Comparison of ENCODE assay signal across 16 cellular contexts in genomic region chr6:157599191-157599590, GRCh38.
DNase-seq lines count a peak whose midpoint lies in the region; ATAC-seq, FAIRE-seq and TF ChIP-seq lines count a peak whose summit lies in the region.
"Had no signal": no experiment of that assay in that cellular context is flagged by ENCODE, and none has a peak within 500 bp of the region (broad histone marks: within the 10 kb centered on the region; RNA-seq: fewer than 3 reads in every experiment).

No MANE protein-coding gene starts in this region.

- peak overlapping the region; percentile 33 for H3K4me2 ChIP-seq in DOHH2 (ENCODE audit: low read length)
- H3K4me2 ChIP-seq: PC-9 had no signal

- TF ChIP-seq POLR2A in GM12891 (IDR thresholded peaks at IDR 0.05; ENCODE audit: low read depth, low read length): no peak

- no peaks in the 10 kb centered on the region for H3K27me3 ChIP-seq in DOHH2 (ENCODE audit: control insufficient read depth, low read length)
- H3K27me3 ChIP-seq: SJCRH30 had no signal

- ATAC-seq in GM21515 (IDR thresholded peaks at IDR 0.05; ENCODE audit: unreplicated experiment): peak; percentile 63
- ATAC-seq in HG03159 (IDR thresholded peaks at IDR 0.05; ENCODE audit: unreplicated experiment): no peak
- ATAC-seq in HG02885 (IDR thresholded peaks at IDR 0.05; ENCODE audit: poor library complexity, unreplicated experiment): no peak

- peaks cover 31% of the 10 kb centered on the region for H3K4me1 ChIP-seq in DOHH2 (ENCODE audit: control insufficient read depth, low read length)

- H3K27ac ChIP-seq in DOHH2 (ENCODE audit: low read depth, low read length): peak overlapping the region; percentile 24
- H3K27ac ChIP-seq in VCaP: peak overlapping the region; percentile 96
- H3K27ac ChIP-seq: HL-60, PC-9, SJCRH30 had no signal

- H3K9me2 ChIP-seq in DOHH2 (replicated peaks; ENCODE audit: control insufficient read depth, low read length): no peaks in the 10 kb centered on the region

- no peaks in the 10 kb centered on the region for H3F3A ChIP-seq in DOHH2 (ENCODE audit: control insufficient read depth, insufficient read depth)

- no peaks in the 10 kb centered on the region for H3K9me3 ChIP-seq in DOHH2 (ENCODE audit: control insufficient read depth, insufficient read depth, low read length)
- H3K9me3 ChIP-seq: SJCRH30 had no signal

- no peaks in the 10 kb centered on the region; the same call in 1 of the 2 replicates for H4K20me1 ChIP-seq in DOHH2 (ENCODE audit: control insufficient read depth, insufficient read depth, low read depth, low read length)

- intact Hi-C loops in posterior vena cava (cut with DNase I): loop anchor here (5.0 to 10.0 kb wide), 2 partner anchors 217 to 284 kb away; partner anchors contain the start of gene ZDHHC14 (in 1 of the 2)

- no peak for TF ChIP-seq CTCF in DOHH2 (IDR thresholded peaks at IDR 0.05; ENCODE audit: low read depth, low read length, poor library complexity, severe bottlenecking)
- no peak for TF ChIP-seq CTCF in VCaP (conservative IDR thresholded peaks at IDR 0.05)

- DNase-seq in posterior vena cava (ENCODE audit: low spot score) (peak; percentile 50), NCI-H524 (lab: John Stamatoyannopoulos, UW) (no peak), GM12891 (ENCODE audit: insufficient read length, low spot score) (no peak)
- DNase-seq: GOT3, NCI-H187 treated with DMSO at 0.1 percent for 48 hours, NCI-H446, NCI-H774, PC-9, SJCRH30 had no signal

- FAIRE-seq in GM12891 (lab: Jason Lieb, UNC): no peak
- FAIRE-seq: HTR-8/SVneo had no signal

- no peaks in the 10 kb centered on the region for H3K36me3 ChIP-seq in DOHH2 (ENCODE audit: control insufficient read depth, low read length)
- H3K36me3 ChIP-seq: SJCRH30 had no signal

- H3K4me3 ChIP-seq in DOHH2 (ENCODE audit: low read length): 0 out of 2 replicates have a peak overlapping the region, but pooled peaks have one; percentile 3
- H3K4me3 ChIP-seq: PC-9, SJCRH30 had no signal

- no peaks in the 10 kb centered on the region for H3K79me2 ChIP-seq in DOHH2 (ENCODE audit: control insufficient read depth, low read length)

TF ChIP-seq in GM12891, 5 proteins besides CTCF, POLR2A, EP300 and RAD21:
- TF ChIP-seq SPI1 (IDR thresholded peaks at IDR 0.05; ENCODE audit: low read depth, low read length) (no peak), PAX5 (IDR thresholded peaks at IDR 0.05; ENCODE audit: insufficient read depth, low read length, severe bottlenecking) (no peak), POU2F2 (IDR thresholded peaks at IDR 0.05; ENCODE audit: low read depth, low read length) (no peak), POLR2AphosphoS5 (IDR thresholded peaks at IDR 0.05; ENCODE audit: low read depth, low read length) (no peak), TAF1 (IDR thresholded peaks at IDR 0.05; ENCODE audit: low read depth, low read length) (no peak)
